In the genomic region with DNA sequence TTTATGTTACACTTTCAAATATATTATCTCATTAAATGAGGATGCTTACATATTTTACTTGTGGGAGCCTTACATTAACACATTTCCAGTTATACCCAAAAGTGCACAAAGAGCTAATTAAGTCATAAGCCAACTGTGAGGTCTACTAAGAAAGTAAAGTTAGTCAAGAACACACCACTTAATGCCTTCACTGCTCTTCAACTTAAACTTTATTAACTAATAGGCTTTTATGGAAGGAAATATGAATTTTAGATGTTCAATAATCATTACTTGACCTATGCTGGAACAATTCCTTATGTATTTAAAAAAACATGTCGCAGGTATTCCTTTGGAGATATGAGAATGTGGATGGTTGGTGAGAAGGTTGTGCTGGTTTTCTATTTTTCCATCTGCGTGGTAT, we compare ENCODE assay signal across 8 cellular contexts. TPM values are rescaled to one million over a fixed set of nuclear protein-coding genes. Genes with fewer than 3 reads are reported as not detected.
DNase-seq lines count a peak whose midpoint lies in the region; ATAC-seq and TF ChIP-seq lines count a peak whose summit lies in the region.

No MANE protein-coding gene starts in this region.

- peak overlapping the region; percentile 99 for H3K4me3 ChIP-seq in CD4-positive, CD25-positive, alpha-beta regulatory T cell (ENCODE audit: low read depth, low read length)
- H3K4me3 ChIP-seq in HUES6 (ENCODE audit: low read depth, low read length) (peak overlapping the region; percentile 78), neural cell (ENCODE audit: low read length) (peak overlapping the region; percentile 85)

- H3K27me3 ChIP-seq in CD4-positive, CD25-positive, alpha-beta regulatory T cell (ENCODE audit: control insufficient read depth, insufficient read depth, low read length): no peaks in the 10 kb centered on the region
- H3K27me3 ChIP-seq in HUES6 (ENCODE audit: control insufficient read depth, insufficient read depth, low read length) (peaks cover 49% of the 10 kb centered on the region), neural cell (ENCODE audit: insufficient read depth, low read depth, low read length) (no peaks in the 10 kb centered on the region)

- no peaks in the 10 kb centered on the region for H3F3A ChIP-seq in neural cell (ENCODE audit: insufficient read depth, low read length, poor library complexity, severe bottlenecking)

- peaks cover 11% of the 10 kb centered on the region for H3K36me3 ChIP-seq in CD4-positive, CD25-positive, alpha-beta regulatory T cell (ENCODE audit: control insufficient read depth, insufficient read depth, low read length)
- H3K36me3 ChIP-seq in HUES6 (ENCODE audit: control insufficient read depth, insufficient read depth, low read length) (no peaks in the 10 kb centered on the region), neural cell (ENCODE audit: insufficient read depth, low read length) (no peaks in the 10 kb centered on the region)

- no peak for ATAC-seq in CD4-positive, CD25-positive, alpha-beta regulatory T cell (ENCODE audit: low read depth in 2 of 2)
- no peak for ATAC-seq in central memory CD8-positive, alpha-beta T cell (replicated peaks; ENCODE audit: extremely low read depth, poor library complexity, severe bottlenecking)
- ATAC-seq in GM18505 (IDR thresholded peaks at IDR 0.05; ENCODE audit: unreplicated experiment): no peak

- H3K36me3 Mint-ChIP-seq in CD4-positive, CD25-positive, alpha-beta regulatory T cell: peaks cover 16% of the 10 kb centered on the region
- peaks cover 44% of the 10 kb centered on the region for H3K36me3 Mint-ChIP-seq in central memory CD8-positive, alpha-beta T cell (ENCODE audit: insufficient read depth)

- H3K27me3 Mint-ChIP-seq in CD4-positive, CD25-positive, alpha-beta regulatory T cell: peaks cover 8% of the 10 kb centered on the region
- no peaks in the 10 kb centered on the region for H3K27me3 Mint-ChIP-seq in central memory CD8-positive, alpha-beta T cell

- peaks cover 24 to 61% (median 51%) of the 10 kb centered on the region in 4 donors for H3K4me1 Mint-ChIP-seq in CD4-positive, CD25-positive, alpha-beta regulatory T cell
- peaks cover 63% of the 10 kb centered on the region for H3K4me1 Mint-ChIP-seq in central memory CD8-positive, alpha-beta T cell

- H3K4me2 ChIP-seq in neural cell (ENCODE audit: low read length): peak overlapping the region; percentile 69

- no peak for DNase-seq in CD4-positive, CD25-positive, alpha-beta regulatory T cell
- no peak for DNase-seq in central memory CD8-positive, alpha-beta T cell (ENCODE audit: low spot score in 2 of 2)
- DNase-seq in central memory CD4-positive, alpha-beta T cell: no peak
- DNase-seq in NCI-H1105 (lab: John Stamatoyannopoulos, UW) (no peak), C1 segment of cervical spinal cord (lab: John Stamatoyannopoulos, UW) (no peak)

- H3K4me1 ChIP-seq in CD4-positive, CD25-positive, alpha-beta regulatory T cell (ENCODE audit: control insufficient read depth, insufficient read depth, low read length, poor library complexity, severe bottlenecking): peaks cover 57% of the 10 kb centered on the region
- H3K4me1 ChIP-seq in HUES6 (ENCODE audit: control insufficient read depth, insufficient read depth, low read length): peaks cover 26% of the 10 kb centered on the region

- no peaks in the 10 kb centered on the region for H3K9me3 Mint-ChIP-seq in CD4-positive, CD25-positive, alpha-beta regulatory T cell
- H3K9me3 Mint-ChIP-seq in central memory CD8-positive, alpha-beta T cell: no peaks in the 10 kb centered on the region

- no peak for TF ChIP-seq RAD21 in neural cell (conservative IDR thresholded peaks at IDR 0.05)

- TF ChIP-seq EP300 in neural cell (conservative IDR thresholded peaks at IDR 0.05; ENCODE audit: poor library complexity, severe bottlenecking): no peak

- no peak for TF ChIP-seq CTCF in neural cell (IDR thresholded peaks at IDR 0.05; ENCODE audit: poor library complexity, severe bottlenecking)

- H3K9ac ChIP-seq in HUES6 (ENCODE audit: low read length): no peak overlapping the region
- peak overlapping the region; percentile 47 for H3K9ac ChIP-seq in neural cell (ENCODE audit: low read length)

- no peaks in the 10 kb centered on the region for H3K9me2 ChIP-seq in neural cell (ENCODE audit: insufficient read depth, low read length)

- H3K4me3 Mint-ChIP-seq in CD4-positive, CD25-positive, alpha-beta regulatory T cell: peak overlapping the region; percentile 96 to 99 (median 98)
- H3K4me3 Mint-ChIP-seq in central memory CD8-positive, alpha-beta T cell: peak overlapping the region; percentile 99

- peak overlapping the region; percentile 92 for H3K27ac ChIP-seq in CD4-positive, CD25-positive, alpha-beta regulatory T cell (ENCODE audit: insufficient read depth, low read length, poor library complexity, severe bottlenecking)
- H3K27ac ChIP-seq in HUES6 (ENCODE audit: low read depth, low read length) (no peak overlapping the region), neural cell (ENCODE audit: low read length) (peak overlapping the region; percentile 47)

- TF ChIP-seq POLR2A in GM18505 (IDR thresholded peaks at IDR 0.05; ENCODE audit: borderline replicate concordance, extremely low read depth, insufficient read depth, insufficient read length): no peak

- H4K20me1 ChIP-seq in neural cell (ENCODE audit: insufficient read depth): no peaks in the 10 kb centered on the region

- no peaks in the 10 kb centered on the region for H3K9me3 ChIP-seq in CD4-positive, CD25-positive, alpha-beta regulatory T cell (ENCODE audit: control insufficient read depth in 2 of 2, low read length in 2 of 2)
- H3K9me3 ChIP-seq in HUES6 (ENCODE audit: control insufficient read depth, insufficient read depth, low read depth, low read length): no peaks in the 10 kb centered on the region
- no peaks in the 10 kb centered on the region for H3K9me3 ChIP-seq in neural cell (ENCODE audit: low read length)

- H3K79me2 ChIP-seq in neural cell (replicated peaks; ENCODE audit: insufficient read depth, low read length): peaks cover 54% of the 10 kb centered on the region

- peak overlapping the region; percentile 93 to 97 (median 96) for H3K27ac Mint-ChIP-seq in CD4-positive, CD25-positive, alpha-beta regulatory T cell
- peak overlapping the region; percentile 98 for H3K27ac Mint-ChIP-seq in central memory CD8-positive, alpha-beta T cell (ENCODE audit: low read depth)

- H2AFZ ChIP-seq in neural cell (ENCODE audit: low read depth, low read length): no peak overlapping the region

TF ChIP-seq in neural cell, 6 proteins besides CTCF, POLR2A, EP300 and RAD21:
- TF ChIP-seq EZH2 (IDR thresholded peaks at IDR 0.05; ENCODE audit: borderline replicate concordance, insufficient read depth, low read length, poor library complexity, severe bottlenecking) (no peak), POLR2AphosphoS5 (IDR thresholded peaks at IDR 0.05) (no peak), TAF1 (IDR thresholded peaks at IDR 0.05; ENCODE audit: low read depth) (no peak), MXI1 (conservative IDR thresholded peaks at IDR 0.05; ENCODE audit: poor library complexity, severe bottlenecking) (no peak), SMC3 (conservative IDR thresholded peaks at IDR 0.05; ENCODE audit: poor library complexity) (no peak)
- TF ChIP-seq, protein P1, sequence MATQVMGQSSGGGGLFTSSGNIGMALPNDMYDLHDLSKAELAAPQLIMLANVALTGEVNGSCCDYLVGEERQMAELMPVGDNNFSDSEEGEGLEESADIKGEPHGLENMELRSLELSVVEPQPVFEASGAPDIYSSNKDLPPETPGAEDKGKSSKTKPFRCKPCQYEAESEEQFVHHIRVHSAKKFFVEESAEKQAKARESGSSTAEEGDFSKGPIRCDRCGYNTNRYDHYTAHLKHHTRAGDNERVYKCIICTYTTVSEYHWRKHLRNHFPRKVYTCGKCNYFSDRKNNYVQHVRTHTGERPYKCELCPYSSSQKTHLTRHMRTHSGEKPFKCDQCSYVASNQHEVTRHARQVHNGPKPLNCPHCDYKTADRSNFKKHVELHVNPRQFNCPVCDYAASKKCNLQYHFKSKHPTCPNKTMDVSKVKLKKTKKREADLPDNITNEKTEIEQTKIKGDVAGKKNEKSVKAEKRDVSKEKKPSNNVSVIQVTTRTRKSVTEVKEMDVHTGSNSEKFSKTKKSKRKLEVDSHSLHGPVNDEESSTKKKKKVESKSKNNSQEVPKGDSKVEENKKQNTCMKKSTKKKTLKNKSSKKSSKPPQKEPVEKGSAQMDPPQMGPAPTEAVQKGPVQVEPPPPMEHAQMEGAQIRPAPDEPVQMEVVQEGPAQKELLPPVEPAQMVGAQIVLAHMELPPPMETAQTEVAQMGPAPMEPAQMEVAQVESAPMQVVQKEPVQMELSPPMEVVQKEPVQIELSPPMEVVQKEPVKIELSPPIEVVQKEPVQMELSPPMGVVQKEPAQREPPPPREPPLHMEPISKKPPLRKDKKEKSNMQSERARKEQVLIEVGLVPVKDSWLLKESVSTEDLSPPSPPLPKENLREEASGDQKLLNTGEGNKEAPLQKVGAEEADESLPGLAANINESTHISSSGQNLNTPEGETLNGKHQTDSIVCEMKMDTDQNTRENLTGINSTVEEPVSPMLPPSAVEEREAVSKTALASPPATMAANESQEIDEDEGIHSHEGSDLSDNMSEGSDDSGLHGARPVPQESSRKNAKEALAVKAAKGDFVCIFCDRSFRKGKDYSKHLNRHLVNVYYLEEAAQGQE (IDR thresholded peaks at IDR 0.05; ENCODE audit: borderline replicate concordance): no peak
TF ChIP-seq in neural cell: peak in this region for 0.

RNA-seq across cellular contexts. Expression of a gene that starts 3.4 kb away (rescaled TPM):
- total RNA-seq in CD4-positive, CD25-positive, alpha-beta regulatory T cell: 55.2 TPM
- polyA plus RNA-seq in CD4-positive, CD25-positive, alpha-beta regulatory T cell: 10 to 100 TPM; 18.8 to 34.2 (median 25.3) TPM
- polyA plus RNA-seq in neural cell: 14.9 and 15.6 TPM in 2 replicates
- 43.6 and 52.6 TPM in 2 replicates for polyA minus RNA-seq in neural cell
